8 cellular contexts compared by ENCODE assay signal in genomic region chr2:31324000-31324633, GRCh38.
DNase-seq lines count a peak whose midpoint lies in the region; ATAC-seq, FAIRE-seq and TF ChIP-seq lines count a peak whose summit lies in the region.

No MANE protein-coding gene starts in this region.

- H3K9me3 ChIP-seq in left lung = no peaks in the 10 kb centered on the region

- DNase-seq in GM18507 (ENCODE audit: extremely low spot score, insufficient read length, low read depth) (peak; percentile 22), RPMI7951 (ENCODE audit: low read depth) (peak; percentile 40), left lung (no peak), DMS79 (lab: John Stamatoyannopoulos, UW) (no peak), SHP77 (lab: John Stamatoyannopoulos, UW) (no peak), left cardiac atrium (no peak)
- DNase-seq in stimulated activated CD8-positive, alpha-beta memory T cell treated with anti-CD3 and anti-CD28 coated beads, Interleukin-4, amount 100 ng/mL, for 48 hours = no peak

- peak overlapping the region in 1 of 2 donors; percentile 26 for H3K4me3 ChIP-seq in left lung

- H3K27ac ChIP-seq in left lung = peak overlapping the region in 1 of 2 donors; percentile 48

- H3K4me1 ChIP-seq in left lung = peaks cover 6 to 34% of the 10 kb centered on the region in 2 donors

- intact Hi-C loops in left lung (cut with DNase I) (no loop called here), left cardiac atrium (cut with DNase I) (loop anchor here in 1 of 2 donors (5.0 kb wide), 1 partner anchor 92 kb away; the partner anchor contains the start of gene EHD3)

- peak; percentile 69 for FAIRE-seq in GM18507 (lab: Jason Lieb, UNC)

- peak; percentile 76 for ATAC-seq in HG02678 (IDR thresholded peaks at IDR 0.05; ENCODE audit: unreplicated experiment)
- ATAC-seq in left lung = peak; percentile 50
- ATAC-seq in left cardiac atrium = no peak

- H3K27me3 ChIP-seq in left lung = no peaks in the 10 kb centered on the region

- TF ChIP-seq CTCF in left lung (IDR thresholded peaks at IDR 0.05) = no peak

- no peaks in the 10 kb centered on the region for H3K36me3 ChIP-seq in left lung

Comparison
In these comparisons a context has a peak if more than half of its experiments do, and no peak if none do; other contexts are left out.
1. DNase-seq: peak in GM18507 (single experiment) and RPMI7951 (single experiment); none in left lung (0 of 2), DMS79 (single experiment), stimulated activated CD8-positive, alpha-beta memory T cell treated with anti-CD3 and anti-CD28 coated beads, Interleukin-4, amount 100 ng/mL, for 48 hours (single experiment), SHP77 (0 of 2) and left cardiac atrium (single experiment).
2. ATAC-seq: peak in HG02678 (single experiment) and left lung (single experiment); none in left cardiac atrium (0 of 2).